ENCODE assay signal across 14 cellular contexts in the genomic region with DNA sequence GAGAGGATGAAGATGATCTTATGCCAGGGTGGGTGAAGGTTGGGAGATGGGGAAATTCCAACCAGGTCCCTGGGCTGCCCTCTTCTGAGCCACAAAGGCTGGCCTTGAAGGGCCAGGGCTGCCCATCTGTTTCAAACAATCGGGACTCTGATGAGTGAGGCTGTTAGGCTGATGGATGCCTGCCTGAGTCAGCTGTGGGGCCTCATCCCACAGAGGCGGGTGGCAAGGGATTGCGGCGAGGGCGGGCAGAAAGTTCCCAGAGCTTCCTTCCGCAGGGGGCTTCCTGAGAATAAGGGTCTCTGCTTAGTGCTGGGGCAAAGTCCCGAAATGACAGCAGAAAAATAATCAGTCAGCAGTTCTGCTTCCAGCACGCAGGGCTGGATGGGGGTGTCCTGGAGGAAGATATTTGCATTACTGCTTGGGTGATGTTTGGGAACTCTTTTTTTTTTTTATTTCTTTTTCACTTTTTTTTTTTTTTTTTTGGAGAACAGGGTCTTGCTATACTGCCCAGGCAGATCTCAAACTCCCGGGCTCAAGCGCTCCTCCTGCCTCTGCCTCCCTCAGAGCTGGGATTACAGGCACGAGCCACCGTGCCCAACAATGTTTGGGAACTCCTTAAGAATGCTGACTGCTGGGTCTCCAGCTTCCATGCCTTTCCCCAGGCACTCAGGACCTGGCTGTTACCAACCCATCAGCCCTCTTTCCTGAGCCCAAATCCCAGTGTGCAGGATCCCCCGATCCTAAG. TPM values are rescaled to one million over a fixed set of nuclear protein-coding genes. Genes with fewer than 3 reads are reported as not detected.
A peak's percentile ranks its signal among the peaks of the same experiment; 100 is the strongest.
DNase-seq lines count a peak whose midpoint lies in the region; TF ChIP-seq lines count a peak whose summit lies in the region.
"Had no signal": no experiment of that assay in that cellular context is flagged by ENCODE, and none has a peak within 500 bp of the region (broad histone marks: within the 10 kb centered on the region; RNA-seq: fewer than 3 reads in every experiment).

No MANE protein-coding gene starts in this region.

- H4K20me1 ChIP-seq in BLaER1 (peaks cover 99% of the 10 kb centered on the region), osteoblast (ENCODE audit: insufficient read depth, low read length) (peaks cover 83% of the 10 kb centered on the region)

- 0 out of 2 replicates have a peak overlapping the region, but pooled peaks have one; percentile 8 for H3K27ac ChIP-seq in BLaER1
- H3K27ac ChIP-seq in osteoblast (ENCODE audit: low read depth, low read length) = peak overlapping the region; percentile 69

- H3K36me3 ChIP-seq in BLaER1 (peaks cover 59% of the 10 kb centered on the region), osteoblast (ENCODE audit: insufficient read depth, low read length) (peaks cover 23% of the 10 kb centered on the region)

- H3K79me2 ChIP-seq in osteoblast (ENCODE audit: insufficient read depth, low read length) = peaks cover 98% of the 10 kb centered on the region

- H3K4me2 ChIP-seq in BLaER1 (peak overlapping the region; percentile 61), osteoblast (ENCODE audit: insufficient read depth, low read length) (peak overlapping the region; percentile 68)

- H3K27me3 ChIP-seq in BLaER1 (no peaks in the 10 kb centered on the region), osteoblast (ENCODE audit: insufficient read depth, low read length) (no peaks in the 10 kb centered on the region)

- H3K9me3 ChIP-seq in BLaER1 = no peaks in the 10 kb centered on the region
- H3K9me3 ChIP-seq in osteoblast (ENCODE audit: low read depth, low read length) = no peaks in the 10 kb centered on the region

- H3K9ac ChIP-seq in BLaER1 = 0 out of 2 replicates have a peak overlapping the region, but pooled peaks have one; percentile 16

- peak in 34 of 56 donors; percentile 21 to 76 (median 44) for DNase-seq in amygdala (lab: John Stamatoyannopoulos, UW)
- DNase-seq in fibroblast of pulmonary artery (ENCODE audit: low read depth) = no peak
- peak; percentile 94 for DNase-seq in osteoblast (ENCODE audit: insufficient read length, low spot score, missing footprints)
- DNase-seq in NCI-H2196 (lab: John Stamatoyannopoulos, UW; ENCODE audit: unreplicated experiment) = no peak
- no peak for DNase-seq in NCI-H1105 (lab: John Stamatoyannopoulos, UW)
- no peak for DNase-seq in NCI-H1092 treated with DMSO at 0.1 percent for 48 hours (lab: John Stamatoyannopoulos, UW)
- no peak for DNase-seq in HUDEP-2 (lab: John Stamatoyannopoulos, UW; ENCODE audit: unreplicated experiment in 76 of 76)
- DNase-seq: activated CD4-positive, alpha-beta T cell treated with anti-CD3 and anti-CD28 coated beads, Interleukin-2, amount 50 U/mL, for 1 hour; EL; H9; NCI-H2227 treated with DMSO at 0.1 percent for 48 hours; PC-3; T-cell had no signal

- H3K4me1 ChIP-seq in BLaER1 = peaks cover 71% of the 10 kb centered on the region
- peaks cover 30% of the 10 kb centered on the region for H3K4me1 ChIP-seq in osteoblast (ENCODE audit: insufficient read depth, low read length)

- TF ChIP-seq CTCF in fibroblast of pulmonary artery (IDR thresholded peaks at IDR 0.05; ENCODE audit: low read length, missing control alignments) = peak; percentile 10
- TF ChIP-seq CTCF in osteoblast (IDR thresholded peaks at IDR 0.05; ENCODE audit: extremely low read depth, low read depth, low read length) = peak; percentile 36

- H3K4me3 ChIP-seq in BLaER1 (no peak overlapping the region), fibroblast of pulmonary artery (replicated peaks; ENCODE audit: low read depth, low read length) (no peak overlapping the region), osteoblast (ENCODE audit: insufficient read depth, low read length) (peak overlapping the region; percentile 22)

- H2AFZ ChIP-seq in osteoblast (ENCODE audit: low read length) = no peak overlapping the region

RNA-seq across cellular contexts. Expression of gene SH3GL1, which starts 14.1 kb away (rescaled TPM):
- total RNA-seq in osteoblast = 83.2 and 84.9 TPM in 2 replicates

RNA-seq across cellular contexts. Expression of gene CHAF1A, which starts 16.2 kb away (rescaled TPM):
- 3.6 and 5.6 TPM in 2 replicates for total RNA-seq in osteoblast

RNA-seq across cellular contexts. Expression of gene MPND, which starts 42.8 kb away (rescaled TPM):
- 6.8 and 6.9 TPM in 2 replicates for total RNA-seq in osteoblast

RNA-seq across cellular contexts. Expression of gene STAP2, which starts 47.6 kb away (rescaled TPM):
- 2.4 and 2.5 TPM in 2 replicates for total RNA-seq in osteoblast

Comparison
In these comparisons a context has a peak if more than half of its experiments do, and no peak if none do; other contexts are left out.
1. DNase-seq: peak in amygdala (34 of 56) and osteoblast (single experiment); none in fibroblast of pulmonary artery (single experiment), NCI-H2196 (single experiment), NCI-H1105 (single experiment), NCI-H1092 treated with DMSO at 0.1 percent for 48 hours (single experiment) and HUDEP-2 (0 of 76).